10 cellular contexts compared by ENCODE assay signal in genomic region chr2:44939074-44940052, GRCh38. TPM values are rescaled to one million over a fixed set of nuclear protein-coding genes. Genes with fewer than 3 reads are reported as not detected.
DNase-seq lines count a peak whose midpoint lies in the region; ATAC-seq, FAIRE-seq and TF ChIP-seq lines count a peak whose summit lies in the region.
"Had no signal": no experiment of that assay in that cellular context is flagged by ENCODE, and none has a peak within 500 bp of the region (broad histone marks: within the 10 kb centered on the region; RNA-seq: fewer than 3 reads in every experiment).

No MANE protein-coding gene starts in this region.

- 6 to 12% (median 9%) methylated on average over 37 to 46 of the region's 46 CpGs for WGBS in small intestine, 3 donors

- no peak overlapping the region for H3K27ac Mint-ChIP-seq in natural killer cell treated with Interleukin-12 subunit alpha and Interleukin-12 subunit beta and Interleukin-15 and Interleukin-18, amount 100 ng/mL, for 72 hours
- H3K27ac Mint-ChIP-seq in natural killer cell: no peak overlapping the region
- H3K27ac Mint-ChIP-seq in naive B cell: peak overlapping the region in 3 of 6 donors; percentile 46 to 82 (median 47)
- H3K27ac Mint-ChIP-seq: stimulated activated effector memory CD8-positive, alpha-beta T cell treated with anti-CD3 and anti-CD28 coated beads, Interleukin-12 subunit alpha, Interleukin-12 subunit beta, amount 100 ng/mL, for 72 hours had no signal

- H3K27me3 ChIP-seq in upper lobe of right lung (peaks cover 92% of the 10 kb centered on the region), small intestine (ENCODE audit: control insufficient read depth in 2 of 2, insufficient read depth in 2 of 2, low read length in 2 of 2) (peaks cover 38 to 73% of the 10 kb centered on the region in 2 donors)

- peaks cover 35% of the 10 kb centered on the region for H3K4me1 ChIP-seq in upper lobe of right lung
- H3K4me1 ChIP-seq in small intestine (ENCODE audit: control insufficient read depth in 2 of 2, insufficient read depth in 1 of 2, low read depth in 1 of 2, low read length in 1 of 2): peaks cover 0 to 9% of the 10 kb centered on the region in 2 donors

- FAIRE-seq in small intestine (lab: Jason Lieb, UNC): no peak

- peaks cover 48 to 59% of the 10 kb centered on the region in 2 donors for H3K27me3 Mint-ChIP-seq in natural killer cell treated with Interleukin-12 subunit alpha and Interleukin-12 subunit beta and Interleukin-15 and Interleukin-18, amount 100 ng/mL, for 72 hours
- H3K27me3 Mint-ChIP-seq in natural killer cell (ENCODE audit: low read depth in 2 of 2) (peaks cover 49 to 61% of the 10 kb centered on the region in 2 donors), naive B cell (peaks cover 64 to 93% (median 81%) of the 10 kb centered on the region in 3 donors)
- H3K27me3 Mint-ChIP-seq in activated T-cell treated with anti-CD3 and anti-CD28 coated beads, Interleukin-2, amount 50 U/mL, for 4 hours (ENCODE audit: low read depth): peaks cover 81% of the 10 kb centered on the region

- TF ChIP-seq CTCF in natural killer cell (IDR thresholded peaks at IDR 0.05): no peak
- TF ChIP-seq CTCF in upper lobe of right lung (IDR thresholded peaks at IDR 0.05): no peak

- H3K36me3 Mint-ChIP-seq in natural killer cell treated with Interleukin-12 subunit alpha and Interleukin-12 subunit beta and Interleukin-15 and Interleukin-18, amount 100 ng/mL, for 72 hours: no peaks in the 10 kb centered on the region
- H3K36me3 Mint-ChIP-seq in natural killer cell (no peaks in the 10 kb centered on the region), naive B cell (no peaks in the 10 kb centered on the region)
- no peaks in the 10 kb centered on the region for H3K36me3 Mint-ChIP-seq in activated T-cell treated with anti-CD3 and anti-CD28 coated beads, Interleukin-2, amount 50 U/mL, for 4 hours (ENCODE audit: insufficient read depth)
- H3K36me3 Mint-ChIP-seq: stimulated activated effector memory CD8-positive, alpha-beta T cell treated with anti-CD3 and anti-CD28 coated beads, Interleukin-12 subunit alpha, Interleukin-12 subunit beta, amount 100 ng/mL, for 72 hours had no signal

- peak overlapping the region; percentile 74 for H3K27ac ChIP-seq in caudate nucleus (ENCODE audit: low read depth, low read length)
- no peak overlapping the region for H3K27ac ChIP-seq in upper lobe of right lung
- no peak overlapping the region for H3K27ac ChIP-seq in small intestine (ENCODE audit: low read depth in 1 of 2, low read length in 1 of 2)

- H3K9me3 Mint-ChIP-seq in natural killer cell treated with Interleukin-12 subunit alpha and Interleukin-12 subunit beta and Interleukin-15 and Interleukin-18, amount 100 ng/mL, for 72 hours: no peaks in the 10 kb centered on the region
- H3K9me3 Mint-ChIP-seq in natural killer cell (no peaks in the 10 kb centered on the region), naive B cell (peaks cover 0 to 5% (median 2%) of the 10 kb centered on the region in 7 donors)
- H3K9me3 Mint-ChIP-seq in activated T-cell treated with anti-CD3 and anti-CD28 coated beads, Interleukin-2, amount 50 U/mL, for 4 hours: no peaks in the 10 kb centered on the region
- H3K9me3 Mint-ChIP-seq: stimulated activated effector memory CD8-positive, alpha-beta T cell treated with anti-CD3 and anti-CD28 coated beads, Interleukin-12 subunit alpha, Interleukin-12 subunit beta, amount 100 ng/mL, for 72 hours had no signal

- no peak overlapping the region for H3K4me3 ChIP-seq in upper lobe of right lung
- peak overlapping the region in 1 of 2 donors; percentile 35 for H3K4me3 ChIP-seq in small intestine (ENCODE audit: low read depth in 1 of 2, low read length in 2 of 2)

- H3K4me3 Mint-ChIP-seq in natural killer cell treated with Interleukin-12 subunit alpha and Interleukin-12 subunit beta and Interleukin-15 and Interleukin-18, amount 100 ng/mL, for 72 hours: no peak overlapping the region
- H3K4me3 Mint-ChIP-seq in natural killer cell (no peak overlapping the region), naive B cell (peak overlapping the region in 7 of 8 donors; percentile 7 to 89 (median 81))
- H3K4me3 Mint-ChIP-seq in activated T-cell treated with anti-CD3 and anti-CD28 coated beads, Interleukin-2, amount 50 U/mL, for 4 hours: no peak overlapping the region

- intact Hi-C loops in natural killer cell (cut with micrococcal nuclease): no loop called here
- intact Hi-C loops in upper lobe of right lung (cut with DNase I): no loop called here

- ATAC-seq in natural killer cell treated with Interleukin-12 subunit alpha and Interleukin-12 subunit beta and Interleukin-15 and Interleukin-18, amount 100 ng/mL, for 72 hours: no peak
- ATAC-seq in natural killer cell (no peak), naive B cell (ENCODE audit: low read depth in 2 of 2) (no peak), upper lobe of right lung (no peak)
- no peak for ATAC-seq in activated T-cell treated with anti-CD3 and anti-CD28 coated beads, Interleukin-2, amount 50 U/mL, for 4 hours
- ATAC-seq: stimulated activated effector memory CD8-positive, alpha-beta T cell treated with anti-CD3 and anti-CD28 coated beads, Interleukin-12 subunit alpha, Interleukin-12 subunit beta, amount 100 ng/mL, for 72 hours had no signal

- H3K9me3 ChIP-seq in upper lobe of right lung: no peaks in the 10 kb centered on the region
- H3K9me3 ChIP-seq in small intestine (ENCODE audit: control insufficient read depth, low read depth): peaks cover 1% of the 10 kb centered on the region

- peak; percentile 54 for DNase-seq in natural killer cell treated with Interleukin-12 subunit alpha and Interleukin-12 subunit beta and Interleukin-15 and Interleukin-18, amount 100 ng/mL, for 72 hours (ENCODE audit: low spot score)
- DNase-seq in natural killer cell (no peak), caudate nucleus (lab: John Stamatoyannopoulos, UW) (peak in 4 of 61 donors; percentile 26 to 58 (median 28)), naive B cell (no peak), upper lobe of right lung (no peak), small intestine (no peak)
- DNase-seq in stimulated activated CD4-positive, alpha-beta T cell treated with anti-CD3 and anti-CD28 coated beads, Interleukin-15, amount 100 ng/mL, for 24 hours: no peak
- DNase-seq in activated T-cell treated with anti-CD3 and anti-CD28 coated beads, Interleukin-2, amount 50 U/mL, for 4 hours: no peak

- H3K36me3 ChIP-seq in upper lobe of right lung: no peaks in the 10 kb centered on the region
- no peaks in the 10 kb centered on the region for H3K36me3 ChIP-seq in small intestine (ENCODE audit: control insufficient read depth in 2 of 2, insufficient read depth in 2 of 2, low read length in 2 of 2)

- peaks cover 10 to 22% of the 10 kb centered on the region in 2 donors for H3K4me1 Mint-ChIP-seq in natural killer cell treated with Interleukin-12 subunit alpha and Interleukin-12 subunit beta and Interleukin-15 and Interleukin-18, amount 100 ng/mL, for 72 hours (ENCODE audit: low read depth in 2 of 2)
- H3K4me1 Mint-ChIP-seq in natural killer cell (peaks cover 11 to 32% of the 10 kb centered on the region in 2 donors), naive B cell (peaks cover 56 to 78% (median 76%) of the 10 kb centered on the region in 3 donors)
- peaks cover 41% of the 10 kb centered on the region for H3K4me1 Mint-ChIP-seq in activated T-cell treated with anti-CD3 and anti-CD28 coated beads, Interleukin-2, amount 50 U/mL, for 4 hours (ENCODE audit: low read depth)

RNA-seq across cellular contexts. Expression of gene SIX3, which starts 2.1 kb away (rescaled TPM):
- total RNA-seq in natural killer cell treated with Interleukin-12 subunit alpha and Interleukin-12 subunit beta and Interleukin-15 and Interleukin-18, amount 100 ng/mL, for 72 hours: not detected
- total RNA-seq in natural killer cell (under 1 TPM in 2 of 3 donors, not detected in 1; 0.15 to 0.39 TPM), upper lobe of right lung (not detected)
- polyA plus RNA-seq in naive B cell (ENCODE audit: low read depth in 6 of 6) (not detected), small intestine (not detected)
- under 1 TPM in 1 of 3 donors, not detected in 2; 0.11 TPM for total RNA-seq in activated T-cell treated with anti-CD3 and anti-CD28 coated beads, Interleukin-2, amount 50 U/mL, for 4 hours
- total RNA-seq: skeletal muscle tissue had no signal

Comparison
In these comparisons a context has a peak if more than half of its experiments do, and no peak if none do; other contexts are left out.
1. H3K4me3 Mint-ChIP-seq: peak in naive B cell (7 of 8); none in natural killer cell treated with Interleukin-12 subunit alpha and Interleukin-12 subunit beta and Interleukin-15 and Interleukin-18, amount 100 ng/mL, for 72 hours (single experiment), natural killer cell (single experiment) and activated T-cell treated with anti-CD3 and anti-CD28 coated beads, Interleukin-2, amount 50 U/mL, for 4 hours (single experiment).